20 cellular contexts compared by ENCODE assay signal in genomic region chr10:120069700-120070099, GRCh38.
DNase-seq lines count a peak whose midpoint lies in the region; ATAC-seq and TF ChIP-seq lines count a peak whose summit lies in the region.
"Had no signal": no experiment of that assay in that cellular context is flagged by ENCODE, and none has a peak within 500 bp of the region (broad histone marks: within the 10 kb centered on the region; RNA-seq: fewer than 3 reads in every experiment).

No MANE protein-coding gene starts in this region.

- H3K4me2 ChIP-seq in neural progenitor cell (no peak overlapping the region), GM23338 (no peak overlapping the region)
- H3K4me2 ChIP-seq: BLaER1 had no signal

- H3K4me3 ChIP-seq in Jurkat, Clone E6-1 (ENCODE audit: low read length): no peak overlapping the region
- H3K4me3 ChIP-seq in neural progenitor cell (no peak overlapping the region), ascending aorta (no peak overlapping the region), GM23338 (no peak overlapping the region)
- H3K4me3 ChIP-seq: BLaER1, GM23248, HAP-1 had no signal

- peaks cover 7% of the 10 kb centered on the region; the same call in 1 of the 2 replicates for H3K9me2 ChIP-seq in GM23338 (ENCODE audit: insufficient read depth)

- H3K36me3 Mint-ChIP-seq in neural progenitor cell (no peaks in the 10 kb centered on the region), GM23338 (ENCODE audit: low read depth) (peaks cover 25% of the 10 kb centered on the region)
- H3K36me3 Mint-ChIP-seq: CD14-positive monocyte; CD8-positive, alpha-beta memory T cell had no signal

- H3K9me3 ChIP-seq in neural progenitor cell (ENCODE audit: low read depth) (no peaks in the 10 kb centered on the region), ascending aorta (no peaks in the 10 kb centered on the region)
- H3K9me3 ChIP-seq: HAP-1 had no signal

- H2AFZ ChIP-seq in neural progenitor cell (replicated peaks): peak overlapping the region; percentile 68
- no peak overlapping the region for H2AFZ ChIP-seq in GM23338
- H2AFZ ChIP-seq: GM23248 had no signal

- no peaks in the 10 kb centered on the region for H3K4me1 ChIP-seq in neural progenitor cell
- H3K4me1 ChIP-seq in ascending aorta: no peaks in the 10 kb centered on the region
- no peaks in the 10 kb centered on the region for H3K4me1 ChIP-seq in GM23338 (ENCODE audit: insufficient read depth)
- H3K4me1 ChIP-seq: BLaER1, HAP-1 had no signal

- intact Hi-C loops in ascending aorta (cut with DNase I): no loop called here

- no peak overlapping the region for H3K9ac ChIP-seq in neural progenitor cell
- H3K9ac ChIP-seq: BLaER1, GM23248 had no signal

- H3K79me2 ChIP-seq in neural progenitor cell (ENCODE audit: low read depth) (no peaks in the 10 kb centered on the region), GM23338 (replicated peaks; ENCODE audit: insufficient read depth) (no peaks in the 10 kb centered on the region)

- H3K27ac Mint-ChIP-seq in neural progenitor cell (no peak overlapping the region), GM23338 (no peak overlapping the region)
- H3K27ac Mint-ChIP-seq: B cell; CD14-positive monocyte; CD4-positive, alpha-beta T cell; CD8-positive, alpha-beta memory T cell; HFFc6 had no signal

- H3K36me3 ChIP-seq in neural progenitor cell (no peaks in the 10 kb centered on the region), ascending aorta (no peaks in the 10 kb centered on the region), GM23338 (ENCODE audit: insufficient read depth) (no peaks in the 10 kb centered on the region; the same call in 1 of the 2 replicates)
- H3K36me3 ChIP-seq: BLaER1, HAP-1 had no signal

- no peaks in the 10 kb centered on the region for H3F3A ChIP-seq in neural progenitor cell (ENCODE audit: low read depth)
- H3F3A ChIP-seq in GM23338 (replicated peaks; ENCODE audit: low read depth): no peaks in the 10 kb centered on the region

- DNase-seq in NCI-H146 (lab: John Stamatoyannopoulos, UW) (peak; percentile 22), NCI-H146 treated with DMSO at 0.1 percent for 48 hours (lab: John Stamatoyannopoulos, UW; ENCODE audit: unreplicated experiment) (no peak), NCI-H748 (lab: John Stamatoyannopoulos, UW; ENCODE audit: unreplicated experiment) (peak; percentile 47), neural progenitor cell (ENCODE audit: low spot score) (no peak), ascending aorta (ENCODE audit: low spot score in 2 of 2) (no peak), NCI-H128 (lab: John Stamatoyannopoulos, UW; ENCODE audit: unreplicated experiment) (no peak), GM23338 (ENCODE audit: low spot score) (no peak)
- peak; percentile 27 for DNase-seq in Jurkat, Clone E6-1 (ENCODE audit: low read depth, low spot score)
- DNase-seq: CD4-positive, alpha-beta T cell; CD8-positive, alpha-beta memory T cell; DMS 273 treated with DMSO at 0.1 percent for 48 hours; DMS79; GF-D8; GM23248; HFFc6 had no signal

- H3K27me3 ChIP-seq in neural progenitor cell (no peaks in the 10 kb centered on the region), ascending aorta (no peaks in the 10 kb centered on the region), GM23338 (ENCODE audit: insufficient read depth) (no peaks in the 10 kb centered on the region)
- H3K27me3 ChIP-seq: BLaER1 had no signal

- no peak for ATAC-seq in GM23338

- no peak for TF ChIP-seq CTCF in neural progenitor cell (IDR thresholded peaks at IDR 0.05)
- no peak for TF ChIP-seq CTCF in ascending aorta (IDR thresholded peaks at IDR 0.05)
- TF ChIP-seq CTCF in GM23338 (conservative IDR thresholded peaks at IDR 0.05; ENCODE audit: low read depth in 2 of 2): no peak

- peaks cover 10% of the 10 kb centered on the region for H3K9me3 Mint-ChIP-seq in neural progenitor cell
- peaks cover 42% of the 10 kb centered on the region for H3K9me3 Mint-ChIP-seq in GM23338

- H4K20me1 ChIP-seq in neural progenitor cell (ENCODE audit: low read depth): no peaks in the 10 kb centered on the region
- no peaks in the 10 kb centered on the region for H4K20me1 ChIP-seq in GM23338 (replicated peaks; ENCODE audit: insufficient read depth)
- H4K20me1 ChIP-seq: BLaER1 had no signal

- H3K27ac ChIP-seq in neural progenitor cell: no peak overlapping the region
- no peak overlapping the region for H3K27ac ChIP-seq in ascending aorta
- H3K27ac ChIP-seq in GM23338 (ENCODE audit: low read depth): no peak overlapping the region
- H3K27ac ChIP-seq: 22Rv1, BLaER1, GM23248 had no signal

- H3K4me1 Mint-ChIP-seq in neural progenitor cell (no peaks in the 10 kb centered on the region), GM23338 (no peaks in the 10 kb centered on the region; the same call in 2 of the 3 replicates)
- H3K4me1 Mint-ChIP-seq: B cell; CD14-positive monocyte; CD8-positive, alpha-beta memory T cell had no signal

- no peaks in the 10 kb centered on the region for H3K27me3 Mint-ChIP-seq in neural progenitor cell (ENCODE audit: insufficient read depth, low read depth)
- peaks cover 11% of the 10 kb centered on the region for H3K27me3 Mint-ChIP-seq in GM23338 (ENCODE audit: insufficient read depth, low read depth, poor library complexity)

- H3K4me3 Mint-ChIP-seq in neural progenitor cell (no peak overlapping the region), GM23338 (no peak overlapping the region)
- H3K4me3 Mint-ChIP-seq: B cell; CD14-positive monocyte; CD4-positive, alpha-beta T cell; CD8-positive, alpha-beta memory T cell; HFFc6 had no signal

TF ChIP-seq in GM23338, 12 proteins besides CTCF, POLR2A, EP300 and RAD21 (continues in another document):
- no peak for TF ChIP-seq ZNF114 (CRISPR knock-in tag; IDR thresholded peaks at IDR 0.05)
- TF ChIP-seq ETS1 (IDR thresholded peaks at IDR 0.05): no peak
- no peak for TF ChIP-seq POLR2AphosphoS5 (IDR thresholded peaks at IDR 0.05; ENCODE audit: low read depth)
- no peak for TF ChIP-seq REST (IDR thresholded peaks at IDR 0.05; ENCODE audit: unreplicated experiment)
- no peak for TF ChIP-seq NANOG (IDR thresholded peaks at IDR 0.05; ENCODE audit: borderline replicate concordance)
- no peak for TF ChIP-seq CREB1 (CRISPR knock-in tag; IDR thresholded peaks at IDR 0.05; ENCODE audit: low read depth)
- TF ChIP-seq EZH2 (IDR thresholded peaks at IDR 0.05; ENCODE audit: low read depth, unreplicated experiment): no peak
- TF ChIP-seq JUNB (IDR thresholded peaks at IDR 0.05; ENCODE audit: unreplicated experiment): no peak

Comparison
In these comparisons a context has a peak if more than half of its experiments do, and no peak if none do; other contexts are left out.
1. DNase-seq: peak in NCI-H146 (single experiment), Jurkat, Clone E6-1 (single experiment) and NCI-H748 (single experiment); none in NCI-H146 treated with DMSO at 0.1 percent for 48 hours (single experiment), neural progenitor cell (single experiment), ascending aorta (0 of 2), NCI-H128 (single experiment) and GM23338 (single experiment).